In the genomic region with DNA sequence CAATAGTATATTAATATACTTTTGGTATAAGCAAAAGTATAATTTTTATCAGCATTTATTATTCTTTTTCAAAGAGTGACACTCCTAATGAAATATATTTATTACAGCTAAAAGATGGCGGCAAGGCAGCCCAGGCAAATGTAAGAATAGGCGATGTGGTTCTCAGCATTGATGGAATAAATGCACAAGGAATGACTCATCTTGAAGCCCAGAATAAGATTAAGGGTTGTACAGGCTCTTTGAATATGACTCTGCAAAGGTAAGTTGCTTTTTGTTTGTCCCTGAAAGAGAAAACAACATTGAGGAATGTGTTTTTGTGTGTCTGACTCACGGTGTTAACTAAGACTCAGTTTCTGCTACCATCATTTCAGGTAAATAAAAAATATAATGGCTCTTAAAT, we compare ENCODE assay signal across 17 cellular contexts.
A peak's percentile ranks its signal among the peaks of the same experiment; 100 is the strongest.
DNase-seq lines count a peak whose midpoint lies in the region; ATAC-seq and TF ChIP-seq lines count a peak whose summit lies in the region.
"Had no signal": no experiment of that assay in that cellular context is flagged by ENCODE, and none has a peak within 500 bp of the region (broad histone marks: within the 10 kb centered on the region; RNA-seq: fewer than 3 reads in every experiment).

No MANE protein-coding gene starts in this region.

- H3K4me1 ChIP-seq in smooth muscle cell (ENCODE audit: low read depth), result peaks cover 24% of the 10 kb centered on the region
- no peaks in the 10 kb centered on the region for H3K4me1 ChIP-seq in naive thymus-derived CD4-positive, alpha-beta T cell (ENCODE audit: control insufficient read depth in 2 of 2, insufficient read depth in 2 of 2, low read length in 2 of 2)

- no peak overlapping the region for H3K4me3 Mint-ChIP-seq in HFFc6
- H3K4me3 Mint-ChIP-seq in naive thymus-derived CD4-positive, alpha-beta T cell, result no peak overlapping the region
- H3K4me3 Mint-ChIP-seq: H9 had no signal

- H2AFZ ChIP-seq in smooth muscle cell (ENCODE audit: low read depth), result no peak overlapping the region

- peaks cover 87% of the 10 kb centered on the region for H3K4me1 Mint-ChIP-seq in HFFc6 (ENCODE audit: low read depth)
- H3K4me1 Mint-ChIP-seq in naive thymus-derived CD4-positive, alpha-beta T cell, result peaks cover 11 to 25% (median 18%) of the 10 kb centered on the region in 7 donors

- CTCF ChIA-PET in naive thymus-derived CD4-positive, alpha-beta T cell (lab: Charles Lee), result no interaction called here

- peak overlapping the region; percentile 68 for H3K27ac ChIP-seq in smooth muscle cell (ENCODE audit: low read depth)
- H3K27ac ChIP-seq in naive thymus-derived CD4-positive, alpha-beta T cell (ENCODE audit: low read depth, low read length), result no peak overlapping the region
- H3K27ac ChIP-seq: ovary had no signal

- intact Hi-C loops in naive thymus-derived CD4-positive, alpha-beta T cell (cut with micrococcal nuclease), result no loop called here

- TF ChIP-seq CTCF in HFFc6 (IDR thresholded peaks at IDR 0.05) (no peak), fibroblast of mammary gland (conservative IDR thresholded peaks at IDR 0.05; ENCODE audit: control insufficient read depth, insufficient read depth, low read depth, low read length) (no peak), smooth muscle cell (IDR thresholded peaks at IDR 0.05; ENCODE audit: borderline replicate concordance, insufficient read depth, poor library complexity, severe bottlenecking) (no peak)

- H3K27me3 Mint-ChIP-seq in HFFc6 (ENCODE audit: insufficient read depth), result no peaks in the 10 kb centered on the region
- no peaks in the 10 kb centered on the region for H3K27me3 Mint-ChIP-seq in naive thymus-derived CD4-positive, alpha-beta T cell

- POLR2A ChIA-PET in naive thymus-derived CD4-positive, alpha-beta T cell (lab: Charles Lee), result no interaction called here

- H3K4me3 ChIP-seq in fibroblast of mammary gland (ENCODE audit: control insufficient read depth, low read depth, low read length) (no peak overlapping the region), smooth muscle cell (no peak overlapping the region)
- H3K4me3 ChIP-seq in naive thymus-derived CD4-positive, alpha-beta T cell (ENCODE audit: low read length), result no peak overlapping the region
- H3K4me3 ChIP-seq: BLaER1 treated with 17β-estradiol and CSF1 and Interleukin-3, amounts not matched to agents 10 nM and 100 nM; ovary; spleen had no signal

- DNase-seq in HFFc6 (peak; percentile 24), fibroblast of mammary gland (ENCODE audit: low read depth) (peak; percentile 52), smooth muscle cell (lab: John Stamatoyannopoulos, UW; ENCODE audit: unreplicated experiment) (no peak), amygdala (lab: John Stamatoyannopoulos, UW) (no peak), NCI-H2196 treated with DMSO at 0.1 percent for 48 hours (lab: John Stamatoyannopoulos, UW; ENCODE audit: unreplicated experiment) (no peak)
- no peak for DNase-seq in naive thymus-derived CD4-positive, alpha-beta T cell
- DNase-seq: activated effector memory CD4-positive, alpha-beta T cell treated with Interleukin-2 at 50 U/mL for 16 hours; DMS153; effector memory CD4-positive, alpha-beta T cell; H9; NCI-H146; NCI-H510A; ovary; spleen; stimulated activated naive CD8-positive, alpha-beta T cell treated with anti-CD3 and anti-CD28 coated beads, Interleukin-15, Interleukin-2, amounts not matched to agents 100 U/mL and 50 U/mL, for 24 hours had no signal

- no peaks in the 10 kb centered on the region for H3K9me3 ChIP-seq in smooth muscle cell (replicated peaks; ENCODE audit: low read depth)
- no peaks in the 10 kb centered on the region for H3K9me3 ChIP-seq in naive thymus-derived CD4-positive, alpha-beta T cell (ENCODE audit: control insufficient read depth in 2 of 3, low read length in 3 of 3)
- H3K9me3 ChIP-seq: BLaER1 treated with 17β-estradiol and CSF1 and Interleukin-3, amounts not matched to agents 10 nM and 100 nM; ovary; spleen had no signal

- H3K27me3 ChIP-seq in smooth muscle cell (ENCODE audit: low read depth), result no peaks in the 10 kb centered on the region
- no peaks in the 10 kb centered on the region for H3K27me3 ChIP-seq in naive thymus-derived CD4-positive, alpha-beta T cell (ENCODE audit: control insufficient read depth in 2 of 2, insufficient read depth in 2 of 2, low read length in 2 of 2)
- H3K27me3 ChIP-seq: BLaER1 treated with 17β-estradiol and CSF1 and Interleukin-3, amounts not matched to agents 10 nM and 100 nM; ovary; spleen had no signal

- H3K36me3 ChIP-seq in smooth muscle cell (ENCODE audit: low read depth), result no peaks in the 10 kb centered on the region
- no peaks in the 10 kb centered on the region for H3K36me3 ChIP-seq in naive thymus-derived CD4-positive, alpha-beta T cell (ENCODE audit: control insufficient read depth in 2 of 3, insufficient read depth in 3 of 3, low read length in 3 of 3)
- H3K36me3 ChIP-seq: ovary had no signal

- WGBS in smooth muscle cell (ENCODE audit: low lambda C conversion rate), result 51% methylated on average over 3 of the region's 3 CpGs

- peak; percentile 40; the same call in 1 of the 3 replicates for ATAC-seq in SK-N-SH treated with all-trans-retinoic acid at 6 μM for 48 hours
- no peak for ATAC-seq in naive thymus-derived CD4-positive, alpha-beta T cell
- ATAC-seq: stimulated activated naive CD8-positive, alpha-beta T cell treated with anti-CD3 and anti-CD28 coated beads, Interleukin-15, Interleukin-2, amounts not matched to agents 100 U/mL and 50 U/mL, for 24 hours had no signal

- no peak overlapping the region for H3K9ac ChIP-seq in smooth muscle cell (ENCODE audit: low read depth)
- H3K9ac ChIP-seq: BLaER1 treated with 17β-estradiol and CSF1 and Interleukin-3, amounts not matched to agents 10 nM and 100 nM had no signal

- H3K79me2 ChIP-seq in smooth muscle cell (ENCODE audit: low read depth), result peaks cover 69% of the 10 kb centered on the region

- H4K20me1 ChIP-seq in smooth muscle cell (ENCODE audit: low read depth), result no peaks in the 10 kb centered on the region

- no peaks in the 10 kb centered on the region for H3K9me3 Mint-ChIP-seq in HFFc6
- peaks cover 0 to 3% (median 0%) of the 10 kb centered on the region in 11 donors for H3K9me3 Mint-ChIP-seq in naive thymus-derived CD4-positive, alpha-beta T cell
- H3K9me3 Mint-ChIP-seq: H9 had no signal

- H3F3A ChIP-seq in smooth muscle cell (ENCODE audit: low read depth), result peaks cover 36% of the 10 kb centered on the region

- H3K4me2 ChIP-seq in smooth muscle cell, result peak overlapping the region; percentile 60

- H3K36me3 Mint-ChIP-seq in HFFc6 (ENCODE audit: low read depth), result peaks cover 56% of the 10 kb centered on the region
- H3K36me3 Mint-ChIP-seq in naive thymus-derived CD4-positive, alpha-beta T cell, result peaks cover 0 to 36% (median 14%) of the 10 kb centered on the region in 5 donors

- H3K27ac Mint-ChIP-seq in HFFc6, result 0 out of 2 replicates have a peak overlapping the region, but pooled peaks have one; percentile 10
- H3K27ac Mint-ChIP-seq in naive thymus-derived CD4-positive, alpha-beta T cell, result no peak overlapping the region

TF ChIP-seq in SK-N-SH treated with all-trans-retinoic acid at 6 μM for 48 hours, 23 proteins besides CTCF, POLR2A, EP300 and RAD21 (continues in another document):
- no peak for TF ChIP-seq ZFP3 (CRISPR knock-in tag; IDR thresholded peaks at IDR 0.05)
- no peak for TF ChIP-seq GLIS3 (CRISPR knock-in tag; IDR thresholded peaks at IDR 0.05)
- no peak for TF ChIP-seq BACH2 (CRISPR knock-in tag; IDR thresholded peaks at IDR 0.05; ENCODE audit: borderline replicate concordance)
- no peak for TF ChIP-seq ARNTL (CRISPR knock-in tag; IDR thresholded peaks at IDR 0.05; ENCODE audit: borderline replicate concordance, low read depth)
- TF ChIP-seq, protein P1, sequence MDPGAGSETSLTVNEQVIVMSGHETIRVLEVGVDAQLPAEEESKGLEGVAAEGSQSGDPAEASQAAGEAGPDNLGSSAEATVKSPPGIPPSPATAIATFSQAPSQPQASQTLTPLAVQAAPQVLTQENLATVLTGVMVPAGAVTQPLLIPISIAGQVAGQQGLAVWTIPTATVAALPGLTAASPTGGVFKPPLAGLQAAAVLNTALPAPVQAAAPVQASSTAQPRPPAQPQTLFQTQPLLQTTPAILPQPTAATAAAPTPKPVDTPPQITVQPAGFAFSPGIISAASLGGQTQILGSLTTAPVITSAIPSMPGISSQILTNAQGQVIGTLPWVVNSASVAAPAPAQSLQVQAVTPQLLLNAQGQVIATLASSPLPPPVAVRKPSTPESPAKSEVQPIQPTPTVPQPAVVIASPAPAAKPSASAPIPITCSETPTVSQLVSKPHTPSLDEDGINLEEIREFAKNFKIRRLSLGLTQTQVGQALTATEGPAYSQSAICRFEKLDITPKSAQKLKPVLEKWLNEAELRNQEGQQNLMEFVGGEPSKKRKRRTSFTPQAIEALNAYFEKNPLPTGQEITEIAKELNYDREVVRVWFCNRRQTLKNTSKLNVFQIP (CRISPR knock-in tag; IDR thresholded peaks at IDR 0.05; ENCODE audit: borderline replicate concordance, low read depth), result no peak
- TF ChIP-seq PPARA (CRISPR knock-in tag; IDR thresholded peaks at IDR 0.05; ENCODE audit: borderline replicate concordance), result no peak
- TF ChIP-seq ZFP30 (CRISPR knock-in tag; IDR thresholded peaks at IDR 0.05), result no peak
- no peak for TF ChIP-seq ISL1 (CRISPR knock-in tag; IDR thresholded peaks at IDR 0.05)
- no peak for TF ChIP-seq ZNF565 (CRISPR knock-in tag; conservative IDR thresholded peaks at IDR 0.05; ENCODE audit: low read depth)
- TF ChIP-seq CSDC2 (CRISPR knock-in tag; IDR thresholded peaks at IDR 0.05), result no peak
- TF ChIP-seq TCF4 (CRISPR knock-in tag; IDR thresholded peaks at IDR 0.05; ENCODE audit: borderline replicate concordance), result no peak
- TF ChIP-seq, protein P2, sequence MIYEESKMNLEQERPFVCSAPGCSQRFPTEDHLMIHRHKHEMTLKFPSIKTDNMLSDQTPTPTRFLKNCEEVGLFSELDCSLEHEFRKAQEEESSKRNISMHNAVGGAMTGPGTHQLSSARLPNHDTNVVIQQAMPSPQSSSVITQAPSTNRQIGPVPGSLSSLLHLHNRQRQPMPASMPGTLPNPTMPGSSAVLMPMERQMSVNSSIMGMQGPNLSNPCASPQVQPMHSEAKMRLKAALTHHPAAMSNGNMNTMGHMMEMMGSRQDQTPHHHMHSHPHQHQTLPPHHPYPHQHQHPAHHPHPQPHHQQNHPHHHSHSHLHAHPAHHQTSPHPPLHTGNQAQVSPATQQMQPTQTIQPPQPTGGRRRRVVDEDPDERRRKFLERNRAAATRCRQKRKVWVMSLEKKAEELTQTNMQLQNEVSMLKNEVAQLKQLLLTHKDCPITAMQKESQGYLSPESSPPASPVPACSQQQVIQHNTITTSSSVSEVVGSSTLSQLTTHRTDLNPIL (CRISPR knock-in tag; IDR thresholded peaks at IDR 0.05; ENCODE audit: low read depth), result no peak
- no peak for TF ChIP-seq RARB (CRISPR knock-in tag; IDR thresholded peaks at IDR 0.05)
- TF ChIP-seq TOX (CRISPR knock-in tag; IDR thresholded peaks at IDR 0.05; ENCODE audit: borderline replicate concordance), result no peak
- TF ChIP-seq SNAI2 (CRISPR knock-in tag; IDR thresholded peaks at IDR 0.05), result no peak

Comparison
In these comparisons a context has a peak if more than half of its experiments do, and no peak if none do; other contexts are left out.
1. DNase-seq: peak in HFFc6 (single experiment) and fibroblast of mammary gland (single experiment); none in smooth muscle cell (single experiment), naive thymus-derived CD4-positive, alpha-beta T cell (0 of 9), amygdala (0 of 56) and NCI-H2196 treated with DMSO at 0.1 percent for 48 hours (single experiment).